Comparison of ENCODE assay signal across 9 cellular contexts in genomic region chr19:47863514-47863936, GRCh38. TPM values are rescaled to one million over a fixed set of nuclear protein-coding genes. Genes with fewer than 3 reads are reported as not detected.
A peak's percentile ranks its signal among the peaks of the same experiment; 100 is the strongest.
DNase-seq lines count a peak whose midpoint lies in the region; ATAC-seq, FAIRE-seq and TF ChIP-seq lines count a peak whose summit lies in the region.
"Had no signal": no experiment of that assay in that cellular context is flagged by ENCODE, and none has a peak within 500 bp of the region (broad histone marks: within the 10 kb centered on the region; RNA-seq: fewer than 3 reads in every experiment).

No MANE protein-coding gene starts in this region.

- H3K36me3 Mint-ChIP-seq in activated naive CD4-positive, alpha-beta T cell treated with anti-CD3 and anti-CD28 coated beads for 36 hours (ENCODE audit: low read depth), result peaks cover 1% of the 10 kb centered on the region

- TF ChIP-seq POLR2A in transverse colon (IDR thresholded peaks at IDR 0.05), result no peak

- H3K27me3 Mint-ChIP-seq in activated naive CD4-positive, alpha-beta T cell treated with anti-CD3 and anti-CD28 coated beads for 36 hours (ENCODE audit: low read depth), result peaks cover 17% of the 10 kb centered on the region

- TF ChIP-seq EP300 in transverse colon (IDR thresholded peaks at IDR 0.05; ENCODE audit: low read depth), result no peak

- H3K36me3 ChIP-seq in DND-41 (ENCODE audit: insufficient read depth, low read length) (no peaks in the 10 kb centered on the region), Loucy (ENCODE audit: insufficient read depth, low read length) (no peaks in the 10 kb centered on the region), pancreas (no peaks in the 10 kb centered on the region), transverse colon (no peaks in the 10 kb centered on the region)

- H3K9me3 ChIP-seq in DND-41 (ENCODE audit: insufficient read depth, low read length, severe bottlenecking), result no peaks in the 10 kb centered on the region
- H3K9me3 ChIP-seq in Loucy (ENCODE audit: insufficient read depth, low read depth, low read length), result no peaks in the 10 kb centered on the region
- no peaks in the 10 kb centered on the region for H3K9me3 ChIP-seq in pancreas
- H3K9me3 ChIP-seq in transverse colon, result no peaks in the 10 kb centered on the region

- peak; percentile 49 for FAIRE-seq in pancreas (lab: Jason Lieb, UNC)

- DNase-seq in DND-41, result peak; percentile 78
- DNase-seq in SK-N-DZ (ENCODE audit: low spot score), result peak; percentile 66
- peak; percentile 93 for DNase-seq in activated naive CD4-positive, alpha-beta T cell treated with anti-CD3 and anti-CD28 coated beads for 36 hours
- peak; percentile 66 for DNase-seq in glomerular visceral epithelial cell (ENCODE audit: extremely low spot score)
- DNase-seq in pancreas, result peak; percentile 66 to 99 (median 86)
- peak; percentile 84 for DNase-seq in transverse colon

- H3K27me3 ChIP-seq in DND-41 (ENCODE audit: insufficient read depth, low read length, poor library complexity) (no peaks in the 10 kb centered on the region), Loucy (ENCODE audit: insufficient read depth, low read length, poor library complexity, severe bottlenecking) (no peaks in the 10 kb centered on the region), pancreas (no peaks in the 10 kb centered on the region), transverse colon (no peaks in the 10 kb centered on the region)

- intact Hi-C loops in activated naive CD4-positive, alpha-beta T cell treated with anti-CD3 and anti-CD28 coated beads for 36 hours (cut with micrococcal nuclease), result loop anchor here (1.0 to 2.0 kb wide), 2 partner anchors 50 to 73 kb away; no protein-coding TSS in a partner anchor
- intact Hi-C loops in pancreas (cut with DNase I) (no loop called here), transverse colon (cut with DNase I; ENCODE audit: low total_unique reads) (loop anchor here (10.0 kb wide), 1 partner anchor 99 kb away; no protein-coding TSS in a partner anchor)

- H3K27ac ChIP-seq in DND-41 (ENCODE audit: low read length) (no peak overlapping the region), pancreas (no peak overlapping the region), transverse colon (no peak overlapping the region)
- H3K27ac ChIP-seq: epithelial cell of prostate had no signal

- H3K4me3 ChIP-seq in DND-41 (ENCODE audit: low read depth in 1 of 2, low read length in 2 of 2) (no peak overlapping the region), Loucy (ENCODE audit: low read length, poor library complexity, severe bottlenecking) (no peak overlapping the region), pancreas (no peak overlapping the region), transverse colon (no peak overlapping the region)

- no peak overlapping the region for H3K9ac ChIP-seq in DND-41 (ENCODE audit: low read depth, low read length)
- H3K9ac ChIP-seq in Loucy (ENCODE audit: low read depth, low read length, poor library complexity, severe bottlenecking), result no peak overlapping the region

- no peaks in the 10 kb centered on the region for H3F3A ChIP-seq in Loucy (ENCODE audit: low read depth)

- CTCF ChIA-PET in activated naive CD4-positive, alpha-beta T cell treated with anti-CD3 and anti-CD28 coated beads for 36 hours (lab: Charles Lee), result interaction anchor here (0.7 to 4.7 kb wide), 21 partner anchors 8 to 238 kb away, joined by 3 to 26 read pairs (median 4); no protein-coding TSS in a partner anchor

- H3K4me3 Mint-ChIP-seq in activated naive CD4-positive, alpha-beta T cell treated with anti-CD3 and anti-CD28 coated beads for 36 hours, result no peak overlapping the region

- no peaks in the 10 kb centered on the region for H3K79me2 ChIP-seq in DND-41 (ENCODE audit: insufficient read depth, low read length)
- H3K79me2 ChIP-seq in Loucy (ENCODE audit: insufficient read depth, low read length), result no peaks in the 10 kb centered on the region

- H3K9me2 ChIP-seq in Loucy (replicated peaks; ENCODE audit: low read depth, low read length), result no peaks in the 10 kb centered on the region

- H3K4me1 ChIP-seq in DND-41 (ENCODE audit: insufficient read depth, low read length), result no peaks in the 10 kb centered on the region
- H3K4me1 ChIP-seq in Loucy (ENCODE audit: insufficient read depth, low read length, poor library complexity, severe bottlenecking), result no peaks in the 10 kb centered on the region
- H3K4me1 ChIP-seq in pancreas, result no peaks in the 10 kb centered on the region
- no peaks in the 10 kb centered on the region for H3K4me1 ChIP-seq in transverse colon

- no peaks in the 10 kb centered on the region for H3K9me3 Mint-ChIP-seq in activated naive CD4-positive, alpha-beta T cell treated with anti-CD3 and anti-CD28 coated beads for 36 hours

- H2AFZ ChIP-seq in DND-41 (ENCODE audit: low read depth, low read length), result no peak overlapping the region
- H2AFZ ChIP-seq in Loucy (ENCODE audit: low read length), result peak overlapping the region; percentile 75

- 13 to 16% methylated on average over 14 of the region's 14 CpGs for WGBS in pancreas, 2 donors
- 14 to 73% methylated on average over 2 to 14 of the region's 14 CpGs for WGBS in transverse colon (ENCODE audit: low coverage in 1 of 2), 2 donors

- H3K4me2 ChIP-seq in DND-41 (ENCODE audit: insufficient read depth, low read length) (no peak overlapping the region), Loucy (ENCODE audit: low read depth, low read length, poor library complexity, severe bottlenecking) (no peak overlapping the region)

- in situ Hi-C loops in transverse colon (cut with MboI; ENCODE audit: low pct_ligation_motif_present in 1 of 4, low pct_unique_long_range_greater_than_20kb in 1 of 4, low sequenced_read_pairs in 3 of 4), result no loop called here

- H4K20me1 ChIP-seq in DND-41 (ENCODE audit: insufficient read depth, low read length) (no peaks in the 10 kb centered on the region), Loucy (ENCODE audit: insufficient read depth, low read length, poor library complexity, severe bottlenecking) (no peaks in the 10 kb centered on the region)

- TF ChIP-seq CTCF in DND-41 (IDR thresholded peaks at IDR 0.05; ENCODE audit: borderline replicate concordance, extremely low read depth, low read length, poor library complexity, severe bottlenecking) (peak; percentile 98), Loucy (conservative IDR thresholded peaks at IDR 0.05; ENCODE audit: low read length) (peak; percentile 97), pancreas (IDR thresholded peaks at IDR 0.05) (peak; percentile 90 to 98 (median 94)), transverse colon (IDR thresholded peaks at IDR 0.05) (peak; percentile 70 to 96 (median 94))

- H3K4me1 Mint-ChIP-seq in activated naive CD4-positive, alpha-beta T cell treated with anti-CD3 and anti-CD28 coated beads for 36 hours (ENCODE audit: low read depth), result no peaks in the 10 kb centered on the region

- peak; percentile 99 for ATAC-seq in DND-41 (ENCODE audit: insufficient read depth, low read depth)
- peak; percentile 93 to 100 (median 96) for ATAC-seq in pancreas
- ATAC-seq in HG03521 (IDR thresholded peaks at IDR 0.05; ENCODE audit: unreplicated experiment), result no peak

- no peak overlapping the region for H3K27ac Mint-ChIP-seq in activated naive CD4-positive, alpha-beta T cell treated with anti-CD3 and anti-CD28 coated beads for 36 hours

RNA-seq across cellular contexts. Expression of gene TPRX2, which starts 4.5 kb away (rescaled TPM):
- not detected in 2 replicates for polyA plus RNA-seq in SK-N-DZ (2014; cell fraction: cytosol; rRNA removed)
- not detected in 2 replicates for polyA plus RNA-seq in SK-N-DZ (2014; cell fraction: nucleus; rRNA removed)
- not detected for total RNA-seq in activated naive CD4-positive, alpha-beta T cell treated with anti-CD3 and anti-CD28 coated beads for 36 hours
- total RNA-seq in pancreas (not detected), transverse colon (not detected)
- not detected for polyA plus RNA-seq in pancreas

RNA-seq across cellular contexts. Expression of gene SULT2A1, which starts 22.6 kb away (rescaled TPM):
- not detected in 2 replicates for polyA plus RNA-seq in SK-N-DZ (2014; cell fraction: cytosol; rRNA removed)
- not detected in 2 replicates for polyA plus RNA-seq in SK-N-DZ (2014; cell fraction: nucleus; rRNA removed)
- total RNA-seq in activated naive CD4-positive, alpha-beta T cell treated with anti-CD3 and anti-CD28 coated beads for 36 hours, result not detected
- under 1 TPM in 1 of 6 donors, not detected in 5; 0.41 TPM for total RNA-seq in pancreas
- not detected for polyA plus RNA-seq in pancreas
- total RNA-seq in transverse colon, result under 1 TPM in 2 of 4 donors, not detected in 2; 0.32 to 0.96 TPM

RNA-seq across cellular contexts. Expression of gene CRX, which starts 41.8 kb away (rescaled TPM):
- polyA plus RNA-seq in SK-N-DZ (2014; cell fraction: cytosol; rRNA removed), result not detected in 2 replicates
- not detected in 2 replicates for polyA plus RNA-seq in SK-N-DZ (2014; cell fraction: nucleus; rRNA removed)
- total RNA-seq in activated naive CD4-positive, alpha-beta T cell treated with anti-CD3 and anti-CD28 coated beads for 36 hours, result not detected
- not detected for total RNA-seq in pancreas
- polyA plus RNA-seq in pancreas, result not detected
- not detected for total RNA-seq in transverse colon

RNA-seq across cellular contexts. Expression of gene TPRX1, which starts 59.2 kb away (rescaled TPM):
- not detected in 2 replicates for polyA plus RNA-seq in SK-N-DZ (2014; cell fraction: cytosol; rRNA removed)
- polyA plus RNA-seq in SK-N-DZ (2014; cell fraction: nucleus; rRNA removed), result not detected in 2 replicates
- not detected for total RNA-seq in activated naive CD4-positive, alpha-beta T cell treated with anti-CD3 and anti-CD28 coated beads for 36 hours
- total RNA-seq in pancreas, result not detected
- not detected for polyA plus RNA-seq in pancreas
- not detected for total RNA-seq in transverse colon

Comparison
In these comparisons a context has a peak if more than half of its experiments do, and no peak if none do; other contexts are left out.
1. intact Hi-C loops: an anchor here in activated naive CD4-positive, alpha-beta T cell treated with anti-CD3 and anti-CD28 coated beads for 36 hours (1.0 to 2.0 kb wide) and transverse colon (10.0 kb wide); none called in pancreas.